ENCODE assay signal across 20 cellular contexts in genomic region chrX:118717703-118718391, GRCh38. TPM values are rescaled to one million over a fixed set of nuclear protein-coding genes. Genes with fewer than 3 reads are reported as not detected.
A peak's percentile ranks its signal among the peaks of the same experiment; 100 is the strongest.
DNase-seq lines count a peak whose midpoint lies in the region; ATAC-seq, FAIRE-seq and TF ChIP-seq lines count a peak whose summit lies in the region.
"Had no signal": no experiment of that assay in that cellular context is flagged by ENCODE, and none has a peak within 500 bp of the region (broad histone marks: within the 10 kb centered on the region; RNA-seq: fewer than 3 reads in every experiment).

No MANE protein-coding gene starts in this region.

- TF ChIP-seq POLR2A in A549 (IDR thresholded peaks at IDR 0.05; ENCODE audit: low read length), result no peak

- FAIRE-seq in A549 (lab: Jason Lieb, UNC) (peak; percentile 23), GM19239 (lab: Jason Lieb, UNC) (peak; percentile 28)
- FAIRE-seq: A204.1, islet of Langerhans had no signal

- TF ChIP-seq CTCF in A549 (IDR thresholded peaks at IDR 0.05) (no peak), lung (IDR thresholded peaks at IDR 0.05; ENCODE audit: control extremely low read depth, extremely low read depth) (no peak), GM10266 (IDR thresholded peaks at IDR 0.05; ENCODE audit: control insufficient read depth, insufficient read depth, low read depth, missing control alignments) (no peak)

- 91% methylated on average over 13 of the region's 13 CpGs for WGBS in A549 (ENCODE audit: missing lambda C conversion rate)
- 47 to 79% methylated on average over 13 of the region's 13 CpGs for WGBS in lung, 2 donors

- CTCF ChIA-PET in A549 (lab: Yijun Ruan, JAX), result interaction anchor here (1.6 kb wide), 1 partner anchor 9 kb away, joined by 7 read pairs; the partner anchor contains the start of gene IL13RA1

- H3K9me3 ChIP-seq in A549, result no peaks in the 10 kb centered on the region
- H3K9me3 ChIP-seq in lung (ENCODE audit: control insufficient read depth in 2 of 2, insufficient read depth in 1 of 2, low read length in 1 of 2), result peaks cover 0 to 3% of the 10 kb centered on the region in 2 donors
- H3K9me3 ChIP-seq: colonic mucosa, SJSA1 had no signal

- H3K4me3 ChIP-seq in A549 (no peak overlapping the region), lung (no peak overlapping the region)
- H3K4me3 ChIP-seq: colonic mucosa, SJSA1 had no signal

- ATAC-seq in A549 (no peak), lung (ENCODE audit: insufficient read depth, low FRiP score) (peak; percentile 39), GM21447 (IDR thresholded peaks at IDR 0.05; ENCODE audit: unreplicated experiment) (no peak)

- no peaks in the 10 kb centered on the region for H3K27me3 ChIP-seq in lung (ENCODE audit: control insufficient read depth, insufficient read depth)
- H3K27me3 ChIP-seq: colonic mucosa, SJSA1 had no signal

- POLR2A ChIA-PET in A549 (lab: Yijun Ruan, JAX), result no interaction called here

- no peaks in the 10 kb centered on the region for H3K4me1 ChIP-seq in A549
- H3K4me1 ChIP-seq in lung (ENCODE audit: control insufficient read depth in 2 of 2, insufficient read depth in 2 of 2, low read length in 2 of 2), result peaks cover 0 to 2% of the 10 kb centered on the region in 2 donors
- H3K4me1 ChIP-seq: colonic mucosa, SJSA1 had no signal

- TF ChIP-seq RAD21 in A549 (conservative IDR thresholded peaks at IDR 0.05 in 1 of 2, IDR thresholded peaks at IDR 0.05 in 1 of 2), result no peak

- no peaks in the 10 kb centered on the region for H3K36me3 ChIP-seq in lung (ENCODE audit: control insufficient read depth in 2 of 2, insufficient read depth in 2 of 2, low read length in 2 of 2)
- H3K36me3 ChIP-seq: colonic mucosa, SJSA1 had no signal

- TF ChIP-seq EP300 in A549 (IDR thresholded peaks at IDR 0.05), result no peak

- H3K4me2 ChIP-seq in A549, result no peak overlapping the region

- no peak for DNase-seq in A549 (ENCODE audit: low read depth in 1 of 2, low spot score in 1 of 2)
- no peak for DNase-seq in GM19239 (ENCODE audit: insufficient read length, low spot score)
- DNase-seq in SIG-M5 (lab: John Stamatoyannopoulos, UW), result peak; percentile 71
- no peak for DNase-seq in lung (ENCODE audit: low spot score)
- DNase-seq in GM03348 (ENCODE audit: low spot score), result no peak
- no peak for DNase-seq in COLO829 (ENCODE audit: low spot score)
- DNase-seq in GM10266 (ENCODE audit: extremely low spot score), result no peak
- DNase-seq: activated CD4-positive, CD25-positive, alpha-beta regulatory T cell; activated naive CD8-positive, alpha-beta T cell treated with anti-CD3 and anti-CD28 coated beads, Interleukin-2, amount 10 ng/mL, durations not matched to agents 7 days and 5 days; CD4-positive, alpha-beta T cell; colonic mucosa; HFFc6; NCI-H1048; NCI-H2081; NCI-H510A treated with DMSO at 0.1 percent for 48 hours had no signal

- H3K27ac ChIP-seq in A549, result no peak overlapping the region
- H3K27ac ChIP-seq in lung (ENCODE audit: low read depth in 1 of 2, low read length in 1 of 2), result peak overlapping the region in 1 of 2 donors; percentile 82
- H3K27ac ChIP-seq: colonic mucosa, SJSA1 had no signal

TF ChIP-seq in A549, 52 proteins besides CTCF, POLR2A, EP300 and RAD21:
- TF ChIP-seq PHF8 (IDR thresholded peaks at IDR 0.05; ENCODE audit: borderline replicate concordance, low read depth), result no peak
- TF ChIP-seq CBX2 (IDR thresholded peaks at IDR 0.05; ENCODE audit: borderline replicate concordance, low read depth), result no peak
- TF ChIP-seq NR3C1 (IDR thresholded peaks at IDR 0.05), result no peak
- TF ChIP-seq HOXB5 (CRISPR knock-in tag; IDR thresholded peaks at IDR 0.05), result no peak
- TF ChIP-seq HOXA7 (CRISPR knock-in tag; IDR thresholded peaks at IDR 0.05), result no peak
- no peak for TF ChIP-seq MAFK (IDR thresholded peaks at IDR 0.05; ENCODE audit: partially characterized antibody)
- TF ChIP-seq RARB (CRISPR knock-in tag; IDR thresholded peaks at IDR 0.05), result no peak
- no peak for TF ChIP-seq EHMT2 (IDR thresholded peaks at IDR 0.05; ENCODE audit: low read depth)

RNA-seq across cellular contexts. Expression of gene IL13RA1, which starts 9.6 kb away (rescaled TPM):
- polyA plus RNA-seq in A549 (2011; rRNA removed) (82.4 and 86.8 TPM in 2 replicates), A549 (2017; fragmentation: RNase III; extraction: RNeasy Plus Mini Kit Qiagen cat#74134 plus additional on column Dnase treatment) (47.3 to 54.5 TPM (median 51.1 TPM) in 3 replicates), lung (10 to 100 TPM; 23.4 to 56.9 TPM)
- polyA plus RNA-seq in A549 (2012; cell fraction: cytosol; rRNA removed), result 17.8 and 21.4 TPM in 2 replicates
- 7.5 and 10.0 TPM in 2 replicates for polyA plus RNA-seq in A549 (2012; cell fraction: nucleus; rRNA removed)
- 26.0 and 29.9 TPM in 2 replicates for polyA minus RNA-seq in A549 (2011; rRNA and poly(A)+ RNA removed)
- 10 to 100 TPM; 61.1 to 64.0 TPM for total RNA-seq in lung
- total RNA-seq: OCI-LY7 had no signal
